ENCODE assay signal across 15 cellular contexts in genomic region chr2:166803314-166803986, GRCh38.
DNase-seq lines count a peak whose midpoint lies in the region; ATAC-seq and TF ChIP-seq lines count a peak whose summit lies in the region.
"Had no signal": no experiment of that assay in that cellular context is flagged by ENCODE, and none has a peak within 500 bp of the region (broad histone marks: within the 10 kb centered on the region; RNA-seq: fewer than 3 reads in every experiment).

No MANE protein-coding gene starts in this region.

- no peak overlapping the region for H3K4me3 ChIP-seq in neuronal stem cell (ENCODE audit: low read length in 2 of 2)
- H3K4me3 ChIP-seq in PC-3 (ENCODE audit: low read length), result no peak overlapping the region
- H3K4me3 ChIP-seq: testis had no signal

- H3K79me2 ChIP-seq in PC-3 (ENCODE audit: low read length), result no peaks in the 10 kb centered on the region

- no peaks in the 10 kb centered on the region for H4K20me1 ChIP-seq in PC-3 (ENCODE audit: low read length)

- peak overlapping the region; percentile 47 for H2AFZ ChIP-seq in neuronal stem cell (ENCODE audit: low read length)
- H2AFZ ChIP-seq in PC-3 (ENCODE audit: low read length), result no peak overlapping the region

- H3K27me3 ChIP-seq in neuronal stem cell (ENCODE audit: control insufficient read depth in 3 of 3, insufficient read depth in 3 of 3, low read depth in 1 of 3, low read length in 3 of 3) (no peaks in the 10 kb centered on the region), PC-3 (ENCODE audit: low read length) (no peaks in the 10 kb centered on the region)
- H3K27me3 ChIP-seq: neutrophil, testis had no signal

- TF ChIP-seq CTCF in PC-3 (conservative IDR thresholded peaks at IDR 0.05; ENCODE audit: low read depth, low read length), result no peak

- no peak overlapping the region for H2BK15ac ChIP-seq in neuronal stem cell (ENCODE audit: low read length)

- H3K27ac ChIP-seq in neuronal stem cell (replicated peaks; ENCODE audit: low read length) (no peak overlapping the region), PC-3 (ENCODE audit: low read length) (no peak overlapping the region)
- H3K27ac ChIP-seq: neutrophil, testis, VCaP had no signal

- no peaks in the 10 kb centered on the region for H3K79me1 ChIP-seq in neuronal stem cell (ENCODE audit: low read depth, low read length)

- no peak overlapping the region for H2BK5ac ChIP-seq in neuronal stem cell (ENCODE audit: low read length)

- H3K9me3 ChIP-seq in neuronal stem cell (replicated peaks in 1 of 2; ENCODE audit: control insufficient read depth in 2 of 2, insufficient read depth in 1 of 2, low read depth in 1 of 2, low read length in 2 of 2) (no peaks in the 10 kb centered on the region), PC-3 (ENCODE audit: low read length) (no peaks in the 10 kb centered on the region)
- H3K9me3 ChIP-seq: neutrophil, testis had no signal

- no TSS peak for BruUV-seq in PC-3 (replicated peaks; lab: Mats Ljungman, UMichigan)

- H3K4me2 ChIP-seq in neuronal stem cell (ENCODE audit: insufficient read depth, low read length, poor library complexity, severe bottlenecking), result no peak overlapping the region
- no peak overlapping the region for H3K4me2 ChIP-seq in PC-3 (ENCODE audit: low read length)

- DNase-seq in NCI-H345 (lab: John Stamatoyannopoulos, UW), result peak; percentile 15
- no peak for DNase-seq in NCI-H345 treated with DMSO at 0.1 percent for 48 hours (lab: John Stamatoyannopoulos, UW; ENCODE audit: unreplicated experiment)
- peak; percentile 31 for DNase-seq in NCI-H510A treated with DMSO at 0.1 percent for 48 hours (lab: John Stamatoyannopoulos, UW)
- peak; percentile 3 for DNase-seq in central memory CD4-positive, alpha-beta T cell
- DNase-seq in neuronal stem cell (ENCODE audit: low spot score), result no peak
- no peak for DNase-seq in PC-3
- DNase-seq in NCI-H2227 (lab: John Stamatoyannopoulos, UW; ENCODE audit: unreplicated experiment), result no peak
- DNase-seq: activated naive CD4-positive, alpha-beta T cell treated with anti-CD3 and anti-CD28 coated beads, Interleukin-2, amount 10 ng/mL, durations not matched to agents 7 days and 5 days; NCI-H1417 treated with DMSO at 0.1 percent for 48 hours; testis had no signal

- no CpG with 5 or more reads among the region's 6 CpGs for WGBS in neuronal stem cell (ENCODE audit: extremely low coverage in 2 of 2, insufficient read length in 2 of 2, insufficient replicate concordance in 1 of 2), 2 donors

- no peak overlapping the region for H3K4ac ChIP-seq in neuronal stem cell (ENCODE audit: low read length)

- ATAC-seq in GM21528 (IDR thresholded peaks at IDR 0.05; ENCODE audit: low FRiP score, unreplicated experiment) (no peak), PC-3 (no peak)
- ATAC-seq: esophagus mucosa, left lobe of liver had no signal

- no peak overlapping the region for H2BK12ac ChIP-seq in neuronal stem cell (ENCODE audit: low read length)

- no peak overlapping the region for H2AK5ac ChIP-seq in neuronal stem cell (ENCODE audit: low read depth, low read length)

- H4K8ac ChIP-seq in neuronal stem cell (ENCODE audit: low read depth, low read length), result no peak overlapping the region

- no peak overlapping the region for H3K9ac ChIP-seq in neuronal stem cell (ENCODE audit: low read depth, low read length, poor library complexity)
- H3K9ac ChIP-seq in PC-3 (ENCODE audit: low read length), result no peak overlapping the region

- H3F3A ChIP-seq in PC-3 (ENCODE audit: low read length, unreplicated experiment), result no peaks in the 10 kb centered on the region

- no peak overlapping the region for H3K18ac ChIP-seq in neuronal stem cell (ENCODE audit: low read length)

- intact Hi-C loops in PC-3 (cut with micrococcal nuclease), result no loop called here

- peaks cover 2 to 5% of the 10 kb centered on the region in 2 donors for H3K4me1 ChIP-seq in neuronal stem cell (ENCODE audit: control insufficient read depth in 2 of 2, insufficient read depth in 1 of 2, low read depth in 1 of 2, low read length in 2 of 2)
- no peaks in the 10 kb centered on the region for H3K4me1 ChIP-seq in PC-3 (ENCODE audit: insufficient read depth, low read length)
- H3K4me1 ChIP-seq: testis had no signal

- H3K23ac ChIP-seq in neuronal stem cell (ENCODE audit: low read depth, low read length, poor library complexity), result no peak overlapping the region

- no peak overlapping the region for H3K14ac ChIP-seq in neuronal stem cell (ENCODE audit: low read length)

- CTCF ChIA-PET in PC-3 (lab: Charles Lee), result no interaction called here

- H2BK120ac ChIP-seq in neuronal stem cell (ENCODE audit: low read depth, low read length), result no peak overlapping the region

- H3K9me2 ChIP-seq in PC-3 (replicated peaks; ENCODE audit: low read length), result no peaks in the 10 kb centered on the region

- no peak overlapping the region for H4K91ac ChIP-seq in neuronal stem cell (ENCODE audit: low read depth, low read length, poor library complexity)

- POLR2A ChIA-PET in PC-3 (lab: Charles Lee; ENCODE audit: unreplicated experiment), result interaction anchor here (0.6 kb wide), 1 partner anchor 23 kb away, joined by 4 read pairs; no protein-coding TSS in a partner anchor

- H3K36me3 ChIP-seq in neuronal stem cell (replicated peaks in 1 of 2; ENCODE audit: control insufficient read depth in 2 of 2, insufficient read depth in 2 of 2, low read length in 2 of 2) (no peaks in the 10 kb centered on the region), PC-3 (ENCODE audit: low read depth, low read length) (no peaks in the 10 kb centered on the region)
- H3K36me3 ChIP-seq: neutrophil had no signal

Comparison
In these comparisons a context has a peak if more than half of its experiments do, and no peak if none do; other contexts are left out.
1. DNase-seq: peak in NCI-H345 (single experiment), NCI-H510A treated with DMSO at 0.1 percent for 48 hours (single experiment) and central memory CD4-positive, alpha-beta T cell (single experiment); none in NCI-H345 treated with DMSO at 0.1 percent for 48 hours (single experiment), neuronal stem cell (single experiment), PC-3 (single experiment) and NCI-H2227 (single experiment).